8 cellular contexts compared by ENCODE assay signal in genomic region chr9:14326264-14326826, GRCh38. TPM values are rescaled to one million over a fixed set of nuclear protein-coding genes. Genes with fewer than 3 reads are reported as not detected.
DNase-seq lines count a peak whose midpoint lies in the region; ATAC-seq, FAIRE-seq and TF ChIP-seq lines count a peak whose summit lies in the region.

No MANE protein-coding gene starts in this region.

- 77 to 85% methylated on average over 3 of the region's 3 CpGs for WGBS in thyroid gland, 2 donors
- WGBS in heart right ventricle, 2 donors: 86 to 91% methylated on average over 3 of the region's 3 CpGs

- H3K27me3 ChIP-seq in endothelial cell of umbilical vein (ENCODE audit: control insufficient read depth in 2 of 2, insufficient read depth in 2 of 2, low read length in 2 of 2) (no peaks in the 10 kb centered on the region), thyroid gland (no peaks in the 10 kb centered on the region), heart right ventricle (peaks cover 0 to 20% (median 0%) of the 10 kb centered on the region in 7 donors)

- BruUV-seq in endothelial cell of umbilical vein (replicated peaks; lab: Mats Ljungman, UMichigan): no TSS peak

- dilution Hi-C loops in endothelial cell of umbilical vein (cut with MboI; ENCODE audit: extremely low pct_ligation_motif_present, low sequenced_read_pairs): no loop called here

- H3K4me3 ChIP-seq in HEK293 (ENCODE audit: low read depth, low read length) (no peak overlapping the region), endothelial cell of umbilical vein (replicated peaks in 1 of 3; ENCODE audit: insufficient read depth in 1 of 3, low read depth in 1 of 3, low read length in 3 of 3) (no peak overlapping the region), thyroid gland (replicated peaks in 1 of 3) (no peak overlapping the region), heart right ventricle (no peak overlapping the region)

- H3K9me3 ChIP-seq in HEK293 (ENCODE audit: control insufficient read depth, insufficient read depth, low read depth, low read length) (no peaks in the 10 kb centered on the region), endothelial cell of umbilical vein (replicated peaks; ENCODE audit: control insufficient read depth, insufficient read depth, low read length) (no peaks in the 10 kb centered on the region), thyroid gland (no peaks in the 10 kb centered on the region), heart right ventricle (no peaks in the 10 kb centered on the region)

- peaks cover 4% of the 10 kb centered on the region for H3K79me2 ChIP-seq in endothelial cell of umbilical vein (ENCODE audit: control insufficient read depth, insufficient read depth, low read length)

- TF ChIP-seq CTCF in HEK293 (tag by site-specific recombination; IDR thresholded peaks at IDR 0.05): no peak
- no peak for TF ChIP-seq CTCF in endothelial cell of umbilical vein (IDR thresholded peaks at IDR 0.05; ENCODE audit: extremely low read depth in 1 of 2, insufficient read depth in 1 of 2, low read depth in 1 of 2, low read length in 2 of 2)
- TF ChIP-seq CTCF in thyroid gland (IDR thresholded peaks at IDR 0.05): no peak
- TF ChIP-seq CTCF in heart right ventricle (IDR thresholded peaks at IDR 0.05): no peak

- no peaks in the 10 kb centered on the region for H3K9me1 ChIP-seq in endothelial cell of umbilical vein (replicated peaks; ENCODE audit: control insufficient read depth, extremely low read depth, insufficient read depth, low read length)

- no peak overlapping the region for H2AFZ ChIP-seq in endothelial cell of umbilical vein (ENCODE audit: low read depth, low read length)

- intact Hi-C loops in endothelial cell of umbilical vein (cut with micrococcal nuclease) (no loop called here), thyroid gland (cut with DNase I) (no loop called here), heart right ventricle (cut with DNase I) (loop anchor here in 3 of 10 donors (2.0 to 10.0 kb wide), 4 partner anchors 16 to 882 kb away; no protein-coding TSS in a partner anchor)

- peak overlapping the region; percentile 34 for H3K4me2 ChIP-seq in endothelial cell of umbilical vein (ENCODE audit: insufficient read depth, low read length)

- POLR2A ChIA-PET in HEK293 (lab: Yijun Ruan, JAX): interaction anchor here (0.7 to 1.2 kb wide), 5 partner anchors 13 to 771 kb away, joined by 3 to 8 read pairs (median 3); no protein-coding TSS in a partner anchor
- POLR2A ChIA-PET in endothelial cell of umbilical vein (lab: Charles Lee): interaction anchor here (0.6 kb wide), 2 partner anchors 12 to 740 kb away, joined by 3 to 12 read pairs; no protein-coding TSS in a partner anchor

- H3K36me3 ChIP-seq in HEK293 (ENCODE audit: control insufficient read depth in 2 of 2, insufficient read depth in 1 of 2, low read length in 2 of 2) (no peaks in the 10 kb centered on the region), endothelial cell of umbilical vein (ENCODE audit: control insufficient read depth in 2 of 2, extremely low read depth in 1 of 2, insufficient read depth in 2 of 2, low read length in 2 of 2) (no peaks in the 10 kb centered on the region), thyroid gland (no peaks in the 10 kb centered on the region), heart right ventricle (no peaks in the 10 kb centered on the region)

- no peak for TF ChIP-seq POLR2A in endothelial cell of umbilical vein (IDR thresholded peaks at IDR 0.05; ENCODE audit: low read depth, low read length)
- TF ChIP-seq POLR2A in thyroid gland (IDR thresholded peaks at IDR 0.05): no peak

- no peak for ATAC-seq in heart right ventricle

- H3K4me1 ChIP-seq in HEK293 (ENCODE audit: control insufficient read depth, insufficient read depth, low read length) (peaks cover 5% of the 10 kb centered on the region), endothelial cell of umbilical vein (ENCODE audit: control insufficient read depth, extremely low read depth, insufficient read depth, low read length) (peaks cover 23% of the 10 kb centered on the region), thyroid gland (peaks cover 0 to 7% of the 10 kb centered on the region in 2 donors), heart right ventricle (peaks cover 0 to 48% (median 29%) of the 10 kb centered on the region in 9 donors)

- no peaks in the 10 kb centered on the region for H4K20me1 ChIP-seq in endothelial cell of umbilical vein (replicated peaks; ENCODE audit: control insufficient read depth, extremely low read depth, insufficient read depth, low read length)

- CTCF ChIA-PET in HEK293 (lab: Yijun Ruan, JAX) (interaction anchor here (0.6 to 3.8 kb wide), 11 partner anchors 13 to 1640 kb away, joined by 3 to 27 read pairs (median 4); no protein-coding TSS in a partner anchor), endothelial cell of umbilical vein (lab: Charles Lee) (interaction anchor here (0.7 to 1.6 kb wide), 8 partner anchors 10 to 898 kb away, joined by 3 to 10 read pairs (median 4); no protein-coding TSS in a partner anchor)

- H3K27ac ChIP-seq in HEK293 (ENCODE audit: extremely low read depth, low read depth, low read length): no peak overlapping the region
- no peak overlapping the region for H3K27ac ChIP-seq in endothelial cell of umbilical vein (ENCODE audit: insufficient read depth, low read depth, low read length)
- H3K27ac ChIP-seq in thyroid gland: no peak overlapping the region
- H3K27ac ChIP-seq in heart right ventricle: peak overlapping the region in 3 of 10 donors; percentile 24 to 100 (median 26)

- DNase-seq in DMS153 (lab: John Stamatoyannopoulos, UW): peak; percentile 100
- DNase-seq in NCI-H2196 treated with DMSO at 0.1 percent for 48 hours (lab: John Stamatoyannopoulos, UW; ENCODE audit: unreplicated experiment): peak; percentile 100
- DNase-seq in endothelial cell of umbilical vein (ENCODE audit: low read depth, low spot score): peak; percentile 52
- DNase-seq in iPS-NIHi11 (ENCODE audit: low spot score): no peak
- no peak for DNase-seq in thyroid gland
- DNase-seq in ecto neural progenitor cell (ENCODE audit: low spot score): no peak
- DNase-seq in heart right ventricle: no peak

- peak; percentile 69 for FAIRE-seq in endothelial cell of umbilical vein (lab: Jason Lieb, UNC)

- H3K9ac ChIP-seq in endothelial cell of umbilical vein (replicated peaks; ENCODE audit: extremely low read depth, insufficient read depth, low read length): no peak overlapping the region

TF ChIP-seq in HEK293, 187 proteins besides CTCF, POLR2A, EP300 and RAD21 (continues in another document):
- TF ChIP-seq ZNF239 (tag by site-specific recombination; IDR thresholded peaks at IDR 0.05) (no peak), ZSCAN5A (tag by site-specific recombination; IDR thresholded peaks at IDR 0.05) (no peak), WT1 (tag by site-specific recombination; IDR thresholded peaks at IDR 0.05) (peak; percentile 74)

TF ChIP-seq in endothelial cell of umbilical vein, 7 proteins besides CTCF, POLR2A, EP300 and RAD21:
- no peak for TF ChIP-seq JUN (IDR thresholded peaks at IDR 0.05; ENCODE audit: borderline replicate concordance, insufficient read depth, insufficient read length, low read depth)
- TF ChIP-seq MAX (IDR thresholded peaks at IDR 0.05; ENCODE audit: insufficient read depth, insufficient read length): no peak
- TF ChIP-seq GATA2 (IDR thresholded peaks at IDR 0.05; ENCODE audit: insufficient read depth, insufficient read length, low read depth, low read length): no peak
- peak; percentile 63 for TF ChIP-seq FOS (IDR thresholded peaks at IDR 0.05; ENCODE audit: borderline replicate concordance, insufficient read depth, low read length)
- no peak for TF ChIP-seq POLR2AphosphoS5 (IDR thresholded peaks at IDR 0.05; ENCODE audit: insufficient read depth, low read depth, low read length)
TF ChIP-seq in endothelial cell of umbilical vein: peak in this region for 1.

RNA-seq across cellular contexts. Expression of gene NFIB, which starts 12.4 kb away (rescaled TPM):
- total RNA-seq in endothelial cell of umbilical vein (160 and 174 TPM in 2 replicates), thyroid gland (100 to 1,000 TPM in 3 of 4 donors, 10 to 100 TPM in 1; 57.9 to 144 (median 125) TPM), heart right ventricle (100 to 1,000 TPM in 9 of 10 donors, 10 to 100 TPM in 1; 96.8 to 145 (median 126) TPM)
- polyA plus RNA-seq in endothelial cell of umbilical vein (23.4 and 26.4 TPM in 2 replicates), heart right ventricle (10 to 100 TPM; 16.7 to 37.2 TPM)
- polyA plus RNA-seq in endothelial cell of umbilical vein (2011; cell fraction: cytosol; rRNA removed): 37.4 and 43.7 TPM in 2 replicates
- polyA plus RNA-seq in endothelial cell of umbilical vein (2011; cell fraction: nucleus; rRNA removed): 154 and 187 TPM in 2 replicates
- polyA plus RNA-seq in endothelial cell of umbilical vein (2012): 57.7 and 61.6 TPM in 2 replicates
- polyA minus RNA-seq in endothelial cell of umbilical vein: 232 and 242 TPM in 2 replicates
- polyA minus RNA-seq in endothelial cell of umbilical vein (2011; cell fraction: cytosol; rRNA and poly(A)+ RNA removed): 21.1 TPM
- 402 and 529 TPM in 2 replicates for polyA minus RNA-seq in endothelial cell of umbilical vein (2011; cell fraction: nucleus; rRNA and poly(A)+ RNA removed)

Comparison
In these comparisons a context has a peak if more than half of its experiments do, and no peak if none do; other contexts are left out.
1. DNase-seq: peak in DMS153 (single experiment), NCI-H2196 treated with DMSO at 0.1 percent for 48 hours (single experiment) and endothelial cell of umbilical vein (single experiment); none in iPS-NIHi11 (single experiment), thyroid gland (0 of 2), ecto neural progenitor cell (single experiment) and heart right ventricle (0 of 2).